Comparison of ENCODE assay signal across 8 cellular contexts in genomic region chr22:41822289-41823057, GRCh38. TPM values are rescaled to one million over a fixed set of nuclear protein-coding genes. Genes with fewer than 3 reads are reported as not detected.
DNase-seq lines count a peak whose midpoint lies in the region; ATAC-seq and TF ChIP-seq lines count a peak whose summit lies in the region.

No MANE protein-coding gene starts in this region.

- no peaks in the 10 kb centered on the region for H3K27me3 Mint-ChIP-seq in activated B cell treated with CpG ODN at 0.5 μM for 24 hours
- no peaks in the 10 kb centered on the region for H3K27me3 Mint-ChIP-seq in effector memory CD8-positive, alpha-beta T cell
- no peaks in the 10 kb centered on the region for H3K27me3 Mint-ChIP-seq in natural killer cell treated with Interleukin-12 subunit alpha and Interleukin-12 subunit beta and Interleukin-15 and Interleukin-18, amount 100 ng/mL, for 72 hours

- peaks cover 26% of the 10 kb centered on the region for H3K36me3 Mint-ChIP-seq in activated B cell treated with CpG ODN at 0.5 μM for 24 hours (ENCODE audit: low read depth)
- H3K36me3 Mint-ChIP-seq in effector memory CD8-positive, alpha-beta T cell (ENCODE audit: insufficient read depth): peaks cover 9% of the 10 kb centered on the region
- H3K36me3 Mint-ChIP-seq in natural killer cell treated with Interleukin-12 subunit alpha and Interleukin-12 subunit beta and Interleukin-15 and Interleukin-18, amount 100 ng/mL, for 72 hours: no peaks in the 10 kb centered on the region

- CTCF ChIA-PET in activated B cell treated with CpG ODN at 0.5 μM for 24 hours (lab: Charles Lee): interaction anchor here (0.6 to 2.3 kb wide), 13 partner anchors 10 to 125 kb away, joined by 3 to 28 read pairs (median 4); partner anchors contain the start of genes CCDC134, CENPM, MEI1 and SREBF2

- no peak overlapping the region for H3K4me3 Mint-ChIP-seq in activated B cell treated with CpG ODN at 0.5 μM for 24 hours
- H3K4me3 Mint-ChIP-seq in effector memory CD8-positive, alpha-beta T cell: no peak overlapping the region
- H3K4me3 Mint-ChIP-seq in natural killer cell treated with Interleukin-12 subunit alpha and Interleukin-12 subunit beta and Interleukin-15 and Interleukin-18, amount 100 ng/mL, for 72 hours: no peak overlapping the region

- DNase-seq in stimulated activated CD4-positive, alpha-beta T cell treated with anti-CD3 and anti-CD28 coated beads, Interleukin-15, amount 100 ng/mL, for 24 hours: peak; percentile 44
- no peak for DNase-seq in stimulated activated CD4-positive, alpha-beta T cell treated with anti-CD3 and anti-CD28 coated beads, Interleukin-12 subunit alpha, Interleukin-12 subunit beta, amount 100 ng/mL, for 4 hours
- DNase-seq in NCI-H1105 treated with DMSO at 0.1 percent for 48 hours (lab: John Stamatoyannopoulos, UW) (peak; percentile 58), activated B cell treated with CpG ODN at 0.5 μM for 24 hours (no peak)
- DNase-seq in effector memory CD8-positive, alpha-beta T cell: peak; percentile 50 to 52 (median 50)
- peak; percentile 67 for DNase-seq in natural killer cell treated with Interleukin-12 subunit alpha and Interleukin-12 subunit beta and Interleukin-15 and Interleukin-18, amount 100 ng/mL, for 72 hours (ENCODE audit: low spot score)

- no peak for TF ChIP-seq CTCF in activated B cell treated with CpG ODN at 0.5 μM for 24 hours (IDR thresholded peaks at IDR 0.05)

- ATAC-seq in activated B cell treated with CpG ODN at 0.5 μM for 24 hours (ENCODE audit: low read depth) (peak; percentile 90), HG03175 (IDR thresholded peaks at IDR 0.05; ENCODE audit: unreplicated experiment) (no peak), GM21423 (IDR thresholded peaks at IDR 0.05; ENCODE audit: unreplicated experiment) (no peak)
- peak; percentile 95 for ATAC-seq in effector memory CD8-positive, alpha-beta T cell (replicated peaks)
- ATAC-seq in natural killer cell treated with Interleukin-12 subunit alpha and Interleukin-12 subunit beta and Interleukin-15 and Interleukin-18, amount 100 ng/mL, for 72 hours: peak; percentile 81 to 88

- peaks cover 5% of the 10 kb centered on the region for H3K4me1 Mint-ChIP-seq in activated B cell treated with CpG ODN at 0.5 μM for 24 hours
- H3K4me1 Mint-ChIP-seq in effector memory CD8-positive, alpha-beta T cell (ENCODE audit: low read depth in 2 of 2): peaks cover 13 to 18% of the 10 kb centered on the region in 2 donors
- H3K4me1 Mint-ChIP-seq in natural killer cell treated with Interleukin-12 subunit alpha and Interleukin-12 subunit beta and Interleukin-15 and Interleukin-18, amount 100 ng/mL, for 72 hours (ENCODE audit: low read depth in 2 of 2): peaks cover 25 to 38% of the 10 kb centered on the region in 2 donors

- no peaks in the 10 kb centered on the region for H3K9me3 Mint-ChIP-seq in activated B cell treated with CpG ODN at 0.5 μM for 24 hours
- no peaks in the 10 kb centered on the region for H3K9me3 Mint-ChIP-seq in effector memory CD8-positive, alpha-beta T cell
- no peaks in the 10 kb centered on the region for H3K9me3 Mint-ChIP-seq in natural killer cell treated with Interleukin-12 subunit alpha and Interleukin-12 subunit beta and Interleukin-15 and Interleukin-18, amount 100 ng/mL, for 72 hours

- H3K27ac Mint-ChIP-seq in activated B cell treated with CpG ODN at 0.5 μM for 24 hours: peak overlapping the region; percentile 26
- peak overlapping the region; percentile 81 to 88 for H3K27ac Mint-ChIP-seq in effector memory CD8-positive, alpha-beta T cell
- H3K27ac Mint-ChIP-seq in natural killer cell treated with Interleukin-12 subunit alpha and Interleukin-12 subunit beta and Interleukin-15 and Interleukin-18, amount 100 ng/mL, for 72 hours: peak overlapping the region; percentile 21 to 89

- intact Hi-C loops in activated B cell treated with CpG ODN at 0.5 μM for 24 hours (cut with micrococcal nuclease): loop anchor here (1.0 to 5.0 kb wide), 6 partner anchors 35 to 615 kb away; no protein-coding TSS in a partner anchor

- POLR2A ChIA-PET in activated B cell treated with CpG ODN at 0.5 μM for 24 hours (lab: Charles Lee): interaction anchor here (0.6 to 2.0 kb wide), 11 partner anchors 28 to 127 kb away, joined by 3 to 26 read pairs (median 5); partner anchors contain the start of genes CENPM, SHISA8 and TNFRSF13C

RNA-seq across cellular contexts. Expression of gene SREBF2, which starts 10.4 kb away (rescaled TPM):
- 253 and 307 TPM in 2 replicates for total RNA-seq in activated B cell treated with CpG ODN at 0.5 μM for 24 hours
- total RNA-seq in natural killer cell treated with Interleukin-12 subunit alpha and Interleukin-12 subunit beta and Interleukin-15 and Interleukin-18, amount 100 ng/mL, for 72 hours: 100 to 1,000 TPM; 205 to 211 TPM

RNA-seq across cellular contexts. Expression of gene CCDC134, which starts 22.0 kb away (rescaled TPM):
- 9.2 and 13.2 TPM in 2 replicates for total RNA-seq in activated B cell treated with CpG ODN at 0.5 μM for 24 hours
- total RNA-seq in natural killer cell treated with Interleukin-12 subunit alpha and Interleukin-12 subunit beta and Interleukin-15 and Interleukin-18, amount 100 ng/mL, for 72 hours: 10 to 100 TPM; 25.1 to 26.3 TPM

Comparison
In these comparisons a context has a peak if more than half of its experiments do, and no peak if none do; other contexts are left out.
1. DNase-seq: peak in stimulated activated CD4-positive, alpha-beta T cell treated with anti-CD3 and anti-CD28 coated beads, Interleukin-15, amount 100 ng/mL, for 24 hours (single experiment), NCI-H1105 treated with DMSO at 0.1 percent for 48 hours (single experiment), effector memory CD8-positive, alpha-beta T cell (3 of 3) and natural killer cell treated with Interleukin-12 subunit alpha and Interleukin-12 subunit beta and Interleukin-15 and Interleukin-18, amount 100 ng/mL, for 72 hours (single experiment); none in stimulated activated CD4-positive, alpha-beta T cell treated with anti-CD3 and anti-CD28 coated beads, Interleukin-12 subunit alpha, Interleukin-12 subunit beta, amount 100 ng/mL, for 4 hours (single experiment) and activated B cell treated with CpG ODN at 0.5 μM for 24 hours (single experiment).
2. ATAC-seq: peak in activated B cell treated with CpG ODN at 0.5 μM for 24 hours (single experiment), effector memory CD8-positive, alpha-beta T cell (single experiment) and natural killer cell treated with Interleukin-12 subunit alpha and Interleukin-12 subunit beta and Interleukin-15 and Interleukin-18, amount 100 ng/mL, for 72 hours (2 of 2); none in HG03175 (single experiment) and GM21423 (single experiment).
3. H3K27ac Mint-ChIP-seq: peak in every context shown above with its lines; median percentile 84 in effector memory CD8-positive, alpha-beta T cell; 55 in natural killer cell treated with Interleukin-12 subunit alpha and Interleukin-12 subunit beta and Interleukin-15 and Interleukin-18, amount 100 ng/mL, for 72 hours; 26 in activated B cell treated with CpG ODN at 0.5 μM for 24 hours.